In the genomic region with DNA sequence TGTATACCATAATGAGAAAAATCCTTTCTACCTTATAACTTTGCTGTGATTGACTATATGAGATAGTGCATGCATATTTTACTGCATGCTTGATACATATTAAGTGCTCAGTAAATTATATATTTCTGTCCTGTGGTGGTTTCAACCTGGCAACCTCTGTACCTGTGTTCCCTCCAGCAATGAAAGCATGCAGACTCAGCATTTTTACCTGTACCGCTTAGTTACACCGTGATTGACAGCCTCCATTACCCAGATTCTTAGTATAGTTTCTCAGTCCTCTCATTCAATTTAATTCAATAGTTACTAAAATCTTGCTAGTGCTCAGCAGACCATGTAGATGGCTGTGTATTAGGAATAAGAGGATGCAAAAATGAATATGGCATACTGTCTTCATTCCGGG, we compare ENCODE assay signal across 32 cellular contexts.
"Had no signal": no experiment of that assay in that cellular context is flagged by ENCODE, and none has a peak within 500 bp of the region (broad histone marks: within the 10 kb centered on the region; RNA-seq: fewer than 3 reads in every experiment).

No MANE protein-coding gene starts in this region.

- H3K4me3 ChIP-seq: adrenal gland, body of pancreas, breast epithelium had no signal

- H3K36me3 ChIP-seq: adrenal gland, brain microvascular endothelial cell, breast epithelium, WERI-Rb-1 had no signal

- FAIRE-seq: astrocyte, colon, TTC549 had no signal

- H3K9me3 ChIP-seq: adrenal gland, body of pancreas, breast epithelium had no signal

- H3K4me1 ChIP-seq: adrenal gland, body of pancreas had no signal

- H3K27me3 ChIP-seq: adrenal gland, body of pancreas, brain microvascular endothelial cell, breast epithelium had no signal

- ATAC-seq: activated CD4-positive, alpha-beta T cell treated with anti-CD3 and anti-CD28 coated beads for 36 hours; activated CD4-positive, CD25-positive, alpha-beta regulatory T cell treated with anti-CD3 and anti-CD28 coated beads, Interleukin-2, amount 50 U/mL, for 24 hours; activated CD8-positive, alpha-beta memory T cell treated with anti-CD3 and anti-CD28 coated beads, Interleukin-2, amount 10 ng/mL, durations not matched to agents 7 days and 5 days; activated CD8-positive, alpha-beta T cell treated with anti-CD3 and anti-CD28 coated beads, Interleukin-2, amount 10 ng/mL, durations not matched to agents 7 days and 5 days; body of pancreas; WTC11 had no signal

- DNase-seq: activated CD4-positive, alpha-beta memory T cell treated with anti-CD3 and anti-CD28 coated beads, Interleukin-2, amount 10 ng/mL, durations not matched to agents 7 days and 5 days; activated CD4-positive, alpha-beta T cell treated with anti-CD3 and anti-CD28 coated beads for 1 hour; activated CD4-positive, alpha-beta T cell treated with anti-CD3 and anti-CD28 coated beads for 36 hours; activated CD4-positive, alpha-beta T cell treated with anti-CD3 and anti-CD28 coated beads for 48 hours; activated CD4-positive, alpha-beta T cell treated with anti-CD3 and anti-CD28 coated beads, Interleukin-2, amount 10 ng/mL, durations not matched to agents 7 days and 5 days; activated CD4-positive, alpha-beta T cell treated with anti-CD3 and anti-CD28 coated beads, Interleukin-2, amount 50 U/mL, for 48 hours; activated CD4-positive, CD25-positive, alpha-beta regulatory T cell; activated CD8-positive, alpha-beta memory T cell treated with anti-CD3 and anti-CD28 coated beads for 24 hours; activated CD8-positive, alpha-beta memory T cell treated with anti-CD3 and anti-CD28 coated beads, Interleukin-2, amount 10 ng/mL, durations not matched to agents 7 days and 5 days; activated CD8-positive, alpha-beta memory T cell treated with anti-CD3 and anti-CD28 coated beads, Interleukin-2, amount 50 U/mL, for 48 hours; activated CD8-positive, alpha-beta T cell treated with anti-CD3 and anti-CD28 coated beads, Interleukin-2, amount 10 ng/mL, durations not matched to agents 7 days and 5 days; activated effector memory CD4-positive, alpha-beta T cell treated with Interleukin-2 at 50 U/mL for 16 hours; activated gamma-delta T cell; activated naive CD4-positive, alpha-beta T cell treated with anti-CD3 and anti-CD28 coated beads, Interleukin-2, amount 10 ng/mL, durations not matched to agents 7 days and 5 days; activated naive CD4-positive, alpha-beta T cell treated with Interleukin-2 at 50 U/mL for 16 hours; activated T-cell treated with anti-CD3 and anti-CD28 coated beads, Interleukin-2, amount 50 U/mL, for 24 hours; activated T-cell treated with anti-CD3 and anti-CD28 coated beads, Interleukin-2, amount 50 U/mL, for 48 hours; adrenal gland; amniotic stem cell; aorta; body of pancreas; brain microvascular endothelial cell; central memory CD4-positive, alpha-beta T cell; T-helper 2 cell; T-helper 9 cell; WERI-Rb-1 had no signal

- H3K27ac ChIP-seq: adrenal gland, body of pancreas, brain microvascular endothelial cell, WERI-Rb-1 had no signal
